In genomic region chr13:21175656-21176194, GRCh38 we compare ENCODE assay signal across 8 cellular contexts. TPM values are rescaled to one million over a fixed set of nuclear protein-coding genes. Genes with fewer than 3 reads are reported as not detected.
DNase-seq lines count a peak whose midpoint lies in the region; ATAC-seq and TF ChIP-seq lines count a peak whose summit lies in the region.

No MANE protein-coding gene starts in this region.

- peaks cover 54% of the 10 kb centered on the region for H3K36me3 ChIP-seq in DND-41 (ENCODE audit: insufficient read depth, low read length)
- no peaks in the 10 kb centered on the region for H3K36me3 ChIP-seq in mammary epithelial cell (ENCODE audit: insufficient read depth, low read length)
- no peaks in the 10 kb centered on the region for H3K36me3 ChIP-seq in mucosa of stomach (ENCODE audit: control insufficient read depth, insufficient read depth, low read length)

- peak overlapping the region; percentile 96 for H3K27ac ChIP-seq in DND-41 (ENCODE audit: low read length)
- H3K27ac ChIP-seq in mammary epithelial cell (ENCODE audit: insufficient read depth, low read depth, low read length) = peak overlapping the region; percentile 80

- 3% methylated on average over 11 of the region's 11 CpGs for WGBS in mammary epithelial cell (ENCODE audit: low coverage, missing lambda C conversion rate)

- DNase-seq in DND-41 = no peak
- DNase-seq in LNCaP clone FGC (ENCODE audit: low read depth) = no peak
- DNase-seq in mammary epithelial cell = no peak
- no peak for DNase-seq in LoVo (ENCODE audit: low spot score)
- DNase-seq in Ammon's horn (ENCODE audit: low spot score) = no peak

- CTCF ChIA-PET in mammary epithelial cell (lab: Charles Lee; ENCODE audit: low non-redundant PET) = interaction anchor here (0.6 kb wide), 1 partner anchor 46 kb away, joined by 3 read pairs; no protein-coding TSS in a partner anchor

- H3K79me2 ChIP-seq in DND-41 (ENCODE audit: insufficient read depth, low read length) (peaks cover 75% of the 10 kb centered on the region), mammary epithelial cell (ENCODE audit: insufficient read depth, low read length) (peaks cover 68% of the 10 kb centered on the region)

- H3K27me3 ChIP-seq in DND-41 (ENCODE audit: insufficient read depth, low read length, poor library complexity) (no peaks in the 10 kb centered on the region), mammary epithelial cell (ENCODE audit: insufficient read depth, low read length) (no peaks in the 10 kb centered on the region), mucosa of stomach (ENCODE audit: control insufficient read depth, insufficient read depth, low read length) (no peaks in the 10 kb centered on the region)

- H3K9ac ChIP-seq in DND-41 (ENCODE audit: low read depth, low read length) (peak overlapping the region; percentile 88), mammary epithelial cell (ENCODE audit: insufficient read depth, low read length) (peak overlapping the region; percentile 89), mucosa of stomach (ENCODE audit: low read length) (peak overlapping the region; percentile 77)

- H3K4me3 ChIP-seq in DND-41 (ENCODE audit: low read depth in 1 of 2, low read length in 2 of 2) (peak overlapping the region; percentile 43 to 83), LNCaP clone FGC (ENCODE audit: low read depth, low read length) (peak overlapping the region; percentile 68), mammary epithelial cell (replicated peaks in 1 of 3; ENCODE audit: insufficient read depth in 1 of 3, low read depth in 2 of 3, low read length in 3 of 3) (peak overlapping the region; percentile 86 to 95 (median 90)), mucosa of stomach (ENCODE audit: low read length) (peak overlapping the region; percentile 67)

- dilution Hi-C loops in mammary epithelial cell (cut with HindIII; ENCODE audit: low sequenced_read_pairs) = no loop called here

- H3K9me3 ChIP-seq in DND-41 (ENCODE audit: insufficient read depth, low read length, severe bottlenecking) = no peaks in the 10 kb centered on the region
- no peaks in the 10 kb centered on the region for H3K9me3 ChIP-seq in mammary epithelial cell (replicated peaks; ENCODE audit: insufficient read depth, low read length)
- no peaks in the 10 kb centered on the region for H3K9me3 ChIP-seq in mucosa of stomach (ENCODE audit: control insufficient read depth, low read length)

- ATAC-seq in DND-41 (ENCODE audit: insufficient read depth, low read depth) (no peak), HG02642 (IDR thresholded peaks at IDR 0.05; ENCODE audit: poor library complexity, unreplicated experiment) (no peak), GM21381 (IDR thresholded peaks at IDR 0.05; ENCODE audit: unreplicated experiment) (no peak)

- intact Hi-C loops in mammary epithelial cell (cut with micrococcal nuclease) = loop anchor here (2.0 kb wide), 3 partner anchors 123 to 303 kb away; no protein-coding TSS in a partner anchor

- H3K4me2 ChIP-seq in DND-41 (ENCODE audit: insufficient read depth, low read length) (peak overlapping the region; percentile 75), mammary epithelial cell (ENCODE audit: insufficient read depth, low read depth, low read length) (peak overlapping the region; percentile 84)

- in situ Hi-C loops in mammary epithelial cell (cut with MboI; ENCODE audit: low sequenced_read_pairs in 2 of 2) = no loop called here

- no peak for TF ChIP-seq CTCF in DND-41 (IDR thresholded peaks at IDR 0.05; ENCODE audit: borderline replicate concordance, extremely low read depth, low read length, poor library complexity, severe bottlenecking)
- TF ChIP-seq CTCF in LNCaP clone FGC (IDR thresholded peaks at IDR 0.05; ENCODE audit: control insufficient read depth, extremely low read depth, insufficient read depth) = no peak
- no peak for TF ChIP-seq CTCF in mammary epithelial cell (conservative IDR thresholded peaks at IDR 0.05 in 1 of 2, IDR thresholded peaks at IDR 0.05 in 1 of 2; ENCODE audit: extremely low read depth in 1 of 2, insufficient read depth in 1 of 2, low read depth in 1 of 2, low read length in 2 of 2)

- peaks cover 27% of the 10 kb centered on the region for H4K20me1 ChIP-seq in DND-41 (ENCODE audit: insufficient read depth, low read length)
- H4K20me1 ChIP-seq in mammary epithelial cell (ENCODE audit: insufficient read depth, low read length) = no peaks in the 10 kb centered on the region

- H2AFZ ChIP-seq in DND-41 (ENCODE audit: low read depth, low read length) = peak overlapping the region; percentile 90
- peak overlapping the region; percentile 99 for H2AFZ ChIP-seq in mammary epithelial cell (ENCODE audit: low read depth, low read length)

- TSS peak; percentile 52 for BruUV-seq in mammary epithelial cell (replicated peaks; lab: Mats Ljungman, UMichigan)

- H3K4me1 ChIP-seq in DND-41 (ENCODE audit: insufficient read depth, low read length) = peaks cover 51% of the 10 kb centered on the region
- H3K4me1 ChIP-seq in mammary epithelial cell (ENCODE audit: insufficient read depth, low read length) = peaks cover 7% of the 10 kb centered on the region
- peaks cover 9% of the 10 kb centered on the region for H3K4me1 ChIP-seq in mucosa of stomach (ENCODE audit: control insufficient read depth, insufficient read depth, low read length)

RNA-seq across cellular contexts. Expression of gene SKA3, which starts 0.6 kb away (rescaled TPM):
- 10 to 100 TPM in 1 of 2 donors, 1 to 10 TPM in 1; 5.0 to 14.6 TPM for total RNA-seq in mammary epithelial cell
- 12.9 TPM for polyA plus RNA-seq in mammary epithelial cell
- 32.8 TPM for polyA minus RNA-seq in mammary epithelial cell

RNA-seq across cellular contexts. Expression of gene MRPL57, which starts 0.7 kb away (rescaled TPM):
- 10 to 100 TPM; 14.5 to 18.8 TPM for total RNA-seq in mammary epithelial cell
- polyA plus RNA-seq in mammary epithelial cell = 12.5 TPM
- polyA minus RNA-seq in mammary epithelial cell = 4.8 TPM

RNA-seq across cellular contexts. Expression of gene SAP18, which starts 35.8 kb away (rescaled TPM):
- total RNA-seq in mammary epithelial cell = 100 to 1,000 TPM in 1 of 2 donors, 10 to 100 TPM in 1; 26.0 to 193 TPM
- polyA plus RNA-seq in mammary epithelial cell = 34.6 TPM
- polyA minus RNA-seq in mammary epithelial cell = 15.5 TPM
